In the genomic region with DNA sequence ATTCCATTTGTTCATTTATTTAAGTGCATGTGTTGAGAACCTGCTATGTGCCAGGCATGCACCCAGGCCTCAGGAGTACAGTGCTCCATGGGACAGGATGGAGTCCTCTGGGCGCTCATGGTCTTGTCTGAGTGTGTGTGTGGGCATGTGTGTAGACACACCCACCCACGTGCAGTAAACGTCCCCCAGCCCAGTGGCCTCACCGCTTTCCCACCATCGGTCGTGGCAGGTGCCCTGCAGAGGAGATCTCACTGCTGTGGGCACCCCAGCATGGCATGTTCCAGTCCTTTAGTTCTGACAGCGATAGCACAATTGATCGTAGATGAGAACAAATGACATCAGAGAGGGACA, we compare ENCODE assay signal across 18 cellular contexts.
DNase-seq lines count a peak whose midpoint lies in the region; ATAC-seq and TF ChIP-seq lines count a peak whose summit lies in the region.
"Had no signal": no experiment of that assay in that cellular context is flagged by ENCODE, and none has a peak within 500 bp of the region (broad histone marks: within the 10 kb centered on the region; RNA-seq: fewer than 3 reads in every experiment).

No MANE protein-coding gene starts in this region.

- H3K79me2 ChIP-seq in osteoblast (ENCODE audit: insufficient read depth, low read length): no peaks in the 10 kb centered on the region

- peaks cover 24% of the 10 kb centered on the region for H3K4me1 Mint-ChIP-seq in activated CD4-positive, alpha-beta T cell treated with anti-CD3 and anti-CD28 coated beads, Interleukin-2, amount 10 ng/mL, durations not matched to agents 7 days and 5 days
- H3K4me1 Mint-ChIP-seq in T-helper 2 cell treated with Interferon-gamma antibody and Interleukin-4, amounts not matched to agents 5 μg/mL and 100 μg/mL, for 36 hours (ENCODE audit: low read depth): peaks cover 20% of the 10 kb centered on the region

- peaks cover 53% of the 10 kb centered on the region for H3K36me3 Mint-ChIP-seq in activated CD4-positive, alpha-beta T cell treated with anti-CD3 and anti-CD28 coated beads, Interleukin-2, amount 10 ng/mL, durations not matched to agents 7 days and 5 days (ENCODE audit: low read depth)
- H3K36me3 Mint-ChIP-seq in T-helper 2 cell treated with Interferon-gamma antibody and Interleukin-4, amounts not matched to agents 5 μg/mL and 100 μg/mL, for 36 hours (ENCODE audit: low read depth): peaks cover 41% of the 10 kb centered on the region

- no peaks in the 10 kb centered on the region for H3K27me3 Mint-ChIP-seq in activated CD4-positive, alpha-beta T cell treated with anti-CD3 and anti-CD28 coated beads, Interleukin-2, amount 10 ng/mL, durations not matched to agents 7 days and 5 days
- H3K27me3 Mint-ChIP-seq in T-helper 2 cell treated with Interferon-gamma antibody and Interleukin-4, amounts not matched to agents 5 μg/mL and 100 μg/mL, for 36 hours (ENCODE audit: low read depth): no peaks in the 10 kb centered on the region
- H3K27me3 Mint-ChIP-seq: activated naive CD8-positive, alpha-beta T cell; dendritic cell treated with granulocyte-macrophage colony-stimulating factor and Interleukin-4, amounts not matched to agents 40 ng/mL and 50 ng/mL, for 4 days; memory B cell; stimulated activated naive CD8-positive, alpha-beta T cell treated with anti-CD3 and anti-CD28 coated beads, Interleukin-15, Interleukin-2, amounts not matched to agents 100 ng/mL and 50 ng/mL, for 24 hours had no signal

- H3K27me3 ChIP-seq in right cardiac atrium (ENCODE audit: control insufficient read depth, insufficient read depth) (no peaks in the 10 kb centered on the region), osteoblast (ENCODE audit: insufficient read depth, low read length) (no peaks in the 10 kb centered on the region)
- H3K27me3 ChIP-seq: esophagus muscularis mucosa, neutrophil had no signal

- H3K27ac ChIP-seq in C4-2B: no peak overlapping the region
- no peak overlapping the region for H3K27ac ChIP-seq in right cardiac atrium (ENCODE audit: low read length)
- no peak overlapping the region for H3K27ac ChIP-seq in osteoblast (ENCODE audit: low read depth, low read length)
- H3K27ac ChIP-seq: psoas muscle had no signal

- H3K27ac Mint-ChIP-seq in activated CD4-positive, alpha-beta T cell treated with anti-CD3 and anti-CD28 coated beads, Interleukin-2, amount 10 ng/mL, durations not matched to agents 7 days and 5 days: peak overlapping the region; percentile 84
- H3K27ac Mint-ChIP-seq in T-helper 2 cell treated with Interferon-gamma antibody and Interleukin-4, amounts not matched to agents 5 μg/mL and 100 μg/mL, for 36 hours: peak overlapping the region; percentile 91
- H3K27ac Mint-ChIP-seq: endodermal cell had no signal

- H3K9me3 ChIP-seq in right cardiac atrium (ENCODE audit: control insufficient read depth, low read length) (no peaks in the 10 kb centered on the region), osteoblast (ENCODE audit: low read depth, low read length) (no peaks in the 10 kb centered on the region)
- H3K9me3 ChIP-seq: esophagus muscularis mucosa, neutrophil, psoas muscle had no signal

- POLR2A ChIA-PET in activated CD4-positive, alpha-beta T cell treated with anti-CD3 and anti-CD28 coated beads, Interleukin-2, amount 10 ng/mL, durations not matched to agents 7 days and 5 days (lab: Charles Lee): no interaction called here

- H3K4me1 ChIP-seq in right cardiac atrium (ENCODE audit: control insufficient read depth, insufficient read depth, low read length) (no peaks in the 10 kb centered on the region), osteoblast (ENCODE audit: insufficient read depth, low read length) (no peaks in the 10 kb centered on the region)
- H3K4me1 ChIP-seq: psoas muscle had no signal

- intact Hi-C loops in right cardiac atrium (cut with DNase I): loop anchor here (5.0 to 10.0 kb wide), 3 partner anchors 107 to 273 kb away; no protein-coding TSS in a partner anchor

- no peaks in the 10 kb centered on the region for H3K9me3 Mint-ChIP-seq in activated CD4-positive, alpha-beta T cell treated with anti-CD3 and anti-CD28 coated beads, Interleukin-2, amount 10 ng/mL, durations not matched to agents 7 days and 5 days
- H3K9me3 Mint-ChIP-seq in T-helper 2 cell treated with Interferon-gamma antibody and Interleukin-4, amounts not matched to agents 5 μg/mL and 100 μg/mL, for 36 hours: no peaks in the 10 kb centered on the region
- H3K9me3 Mint-ChIP-seq: activated T-cell treated with anti-CD3 and anti-CD28 coated beads, Interleukin-2, amount 50 U/mL, for 4 hours; dendritic cell treated with granulocyte-macrophage colony-stimulating factor and Interleukin-4, amounts not matched to agents 40 ng/mL and 50 ng/mL, for 4 days; endodermal cell; memory B cell; stimulated activated naive CD8-positive, alpha-beta T cell treated with anti-CD3 and anti-CD28 coated beads, Interleukin-15, Interleukin-2, amounts not matched to agents 100 ng/mL and 50 ng/mL, for 24 hours had no signal

- TF ChIP-seq CTCF in C4-2B (conservative IDR thresholded peaks at IDR 0.05) (0 out of 2 replicates have a peak, but pooled peaks have one; percentile 43), osteoblast (IDR thresholded peaks at IDR 0.05; ENCODE audit: extremely low read depth, low read depth, low read length) (no peak)

- no peak overlapping the region for H3K4me3 Mint-ChIP-seq in activated CD4-positive, alpha-beta T cell treated with anti-CD3 and anti-CD28 coated beads, Interleukin-2, amount 10 ng/mL, durations not matched to agents 7 days and 5 days
- H3K4me3 Mint-ChIP-seq in T-helper 2 cell treated with Interferon-gamma antibody and Interleukin-4, amounts not matched to agents 5 μg/mL and 100 μg/mL, for 36 hours: no peak overlapping the region
- H3K4me3 Mint-ChIP-seq: activated naive CD8-positive, alpha-beta T cell; activated T-cell treated with anti-CD3 and anti-CD28 coated beads, Interleukin-2, amount 50 U/mL, for 4 hours; dendritic cell treated with granulocyte-macrophage colony-stimulating factor and Interleukin-4, amounts not matched to agents 40 ng/mL and 50 ng/mL, for 4 days; endodermal cell; memory B cell; stimulated activated naive CD8-positive, alpha-beta T cell treated with anti-CD3 and anti-CD28 coated beads, Interleukin-15, Interleukin-2, amounts not matched to agents 100 ng/mL and 50 ng/mL, for 24 hours had no signal

- no peak for DNase-seq in activated CD4-positive, alpha-beta T cell treated with anti-CD3 and anti-CD28 coated beads, Interleukin-2, amount 10 ng/mL, durations not matched to agents 7 days and 5 days
- no peak for DNase-seq in activated CD4-positive, alpha-beta T cell treated with anti-CD3 and anti-CD28 coated beads for 48 hours
- DNase-seq in T-helper 2 cell treated with Interferon-gamma antibody and Interleukin-4, amounts not matched to agents 5 μg/mL and 100 μg/mL, for 36 hours (ENCODE audit: low spot score): no peak
- no peak for DNase-seq in right cardiac atrium
- no peak for DNase-seq in cortex of kidney (lab: John Stamatoyannopoulos, UW)
- DNase-seq in osteoblast (ENCODE audit: insufficient read length, low spot score, missing footprints): no peak
- no peak for DNase-seq in occipital lobe (lab: John Stamatoyannopoulos, UW)
- DNase-seq: NCI-H1436 treated with DMSO at 0.1 percent for 48 hours had no signal

- CTCF ChIA-PET in activated CD4-positive, alpha-beta T cell treated with anti-CD3 and anti-CD28 coated beads, Interleukin-2, amount 10 ng/mL, durations not matched to agents 7 days and 5 days (lab: Charles Lee): interaction anchor here (0.6 to 6.2 kb wide), 31 partner anchors 7 to 273 kb away, joined by 3 to 101 read pairs (median 6); partner anchors contain the start of gene GPR68

- peaks cover 6% of the 10 kb centered on the region for H3K36me3 ChIP-seq in osteoblast (ENCODE audit: insufficient read depth, low read length)

- H3K4me3 ChIP-seq in right cardiac atrium (ENCODE audit: low read length) (no peak overlapping the region), osteoblast (ENCODE audit: insufficient read depth, low read length) (no peak overlapping the region)
- H3K4me3 ChIP-seq: esophagus muscularis mucosa, psoas muscle had no signal

- H4K20me1 ChIP-seq in osteoblast (ENCODE audit: insufficient read depth, low read length): no peaks in the 10 kb centered on the region

- no peak overlapping the region for H3K4me2 ChIP-seq in osteoblast (ENCODE audit: insufficient read depth, low read length)

- no peak overlapping the region for H2AFZ ChIP-seq in osteoblast (ENCODE audit: low read length)

- 87% methylated on average over 8 of the region's 8 CpGs for WGBS in right cardiac atrium

- peak; percentile 22 to 46 for ATAC-seq in right cardiac atrium
